In the genomic region with DNA sequence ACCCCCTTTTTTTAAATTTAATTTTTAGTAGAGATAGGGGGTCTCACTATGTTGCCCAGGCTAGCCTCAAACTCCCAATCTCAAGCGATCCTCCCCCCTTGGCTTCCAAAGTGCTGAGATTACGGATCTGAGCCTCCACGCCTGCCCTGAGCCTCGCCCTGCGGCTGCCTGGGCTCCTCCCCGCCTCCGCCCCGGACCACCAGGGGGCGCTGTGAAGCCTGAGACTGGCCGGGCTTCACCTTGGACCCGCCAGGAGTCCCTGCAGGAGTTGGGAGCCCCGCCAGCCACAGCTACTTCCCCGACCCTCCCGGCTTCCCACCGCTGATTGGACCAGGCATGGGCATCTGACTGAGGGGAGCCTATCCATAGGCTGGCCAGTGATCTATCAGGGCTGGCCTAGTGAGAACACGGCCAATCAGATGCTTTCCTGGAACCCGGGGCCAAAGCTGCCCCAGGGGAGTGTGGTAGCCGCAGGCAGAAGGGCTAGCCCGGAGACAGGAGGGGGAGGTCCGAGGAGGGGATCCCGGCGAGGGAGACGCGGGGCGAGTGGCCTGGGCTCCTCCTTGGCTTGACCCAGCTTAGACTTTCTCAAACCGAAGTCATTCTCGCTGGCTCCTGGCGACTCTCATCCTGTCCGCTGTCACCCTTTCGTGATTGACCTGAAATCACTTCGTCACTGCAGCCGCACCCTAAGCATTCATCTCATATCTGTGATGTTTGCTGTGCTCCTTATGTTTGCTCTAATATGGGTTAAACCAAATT, we compare ENCODE assay signal across 8 cellular contexts. TPM values are rescaled to one million over a fixed set of nuclear protein-coding genes. Genes with fewer than 3 reads are reported as not detected.
DNase-seq lines count a peak whose midpoint lies in the region; ATAC-seq and TF ChIP-seq lines count a peak whose summit lies in the region.

No MANE protein-coding gene starts in this region.

- H3K36me3 Mint-ChIP-seq in activated T-cell treated with anti-CD3 and anti-CD28 coated beads, Interleukin-2, amount 50 U/mL, for 72 hours (ENCODE audit: insufficient read depth in 2 of 2), result no peaks in the 10 kb centered on the region
- no peaks in the 10 kb centered on the region for H3K36me3 Mint-ChIP-seq in naive B cell
- H3K36me3 Mint-ChIP-seq in stimulated activated memory B cell treated with anti-CD40 and anti-IgM and Interleukin-4, amounts not matched to agents 10 μg/mL and 1 μg/mL and 100 μg/mL, for 72 hours, result no peaks in the 10 kb centered on the region

- DNase-seq in DMS79 (lab: John Stamatoyannopoulos, UW), result peak; percentile 100
- peak; percentile 99 for DNase-seq in KBM-7
- peak; percentile 96 to 99 for DNase-seq in activated T-cell treated with anti-CD3 and anti-CD28 coated beads, Interleukin-2, amount 50 U/mL, for 72 hours
- DNase-seq in fibroblast of gingiva (ENCODE audit: low read depth), result peak; percentile 98
- DNase-seq in naive B cell, result peak; percentile 86

- in situ Hi-C loops in KBM-7 (cut with MboI; ENCODE audit: low pct_unique_long_range_greater_than_20kb, low sequenced_read_pairs), result no loop called here

- peaks cover 8% of the 10 kb centered on the region for H3K27me3 Mint-ChIP-seq in activated T-cell treated with anti-CD3 and anti-CD28 coated beads, Interleukin-2, amount 50 U/mL, for 72 hours (ENCODE audit: low read depth)
- H3K27me3 Mint-ChIP-seq in naive B cell, result no peaks in the 10 kb centered on the region
- H3K27me3 Mint-ChIP-seq in stimulated activated memory B cell treated with anti-CD40 and anti-IgM and Interleukin-4, amounts not matched to agents 10 μg/mL and 1 μg/mL and 100 μg/mL, for 72 hours, result no peaks in the 10 kb centered on the region

- peak; percentile 95 for ATAC-seq in GM21717 (IDR thresholded peaks at IDR 0.05; ENCODE audit: unreplicated experiment)
- ATAC-seq in activated T-cell treated with anti-CD3 and anti-CD28 coated beads, Interleukin-2, amount 50 U/mL, for 72 hours (replicated peaks in 1 of 2), result peak; percentile 97 to 98
- peak; percentile 86 to 87 for ATAC-seq in naive B cell (ENCODE audit: low read depth in 2 of 2)
- ATAC-seq in stimulated activated memory B cell treated with anti-CD40 and anti-IgM and Interleukin-4, amounts not matched to agents 10 μg/mL and 1 μg/mL and 100 μg/mL, for 72 hours, result peak; percentile 98

- peaks cover 29% of the 10 kb centered on the region for H3K4me1 Mint-ChIP-seq in activated T-cell treated with anti-CD3 and anti-CD28 coated beads, Interleukin-2, amount 50 U/mL, for 72 hours (ENCODE audit: low read depth)
- H3K4me1 Mint-ChIP-seq in naive B cell, result peaks cover 23 to 30% (median 30%) of the 10 kb centered on the region in 3 donors
- H3K4me1 Mint-ChIP-seq in stimulated activated memory B cell treated with anti-CD40 and anti-IgM and Interleukin-4, amounts not matched to agents 10 μg/mL and 1 μg/mL and 100 μg/mL, for 72 hours, result peaks cover 27% of the 10 kb centered on the region

- peak overlapping the region; percentile 79 for H3K27ac Mint-ChIP-seq in activated T-cell treated with anti-CD3 and anti-CD28 coated beads, Interleukin-2, amount 50 U/mL, for 72 hours
- H3K27ac Mint-ChIP-seq in naive B cell, result peak overlapping the region; percentile 58 to 98 (median 81)
- peak overlapping the region; percentile 87 for H3K27ac Mint-ChIP-seq in stimulated activated memory B cell treated with anti-CD40 and anti-IgM and Interleukin-4, amounts not matched to agents 10 μg/mL and 1 μg/mL and 100 μg/mL, for 72 hours

- H3K4me3 Mint-ChIP-seq in activated T-cell treated with anti-CD3 and anti-CD28 coated beads, Interleukin-2, amount 50 U/mL, for 72 hours, result peak overlapping the region; percentile 89 to 93
- peak overlapping the region; percentile 81 to 96 (median 92) for H3K4me3 Mint-ChIP-seq in naive B cell
- H3K4me3 Mint-ChIP-seq in stimulated activated memory B cell treated with anti-CD40 and anti-IgM and Interleukin-4, amounts not matched to agents 10 μg/mL and 1 μg/mL and 100 μg/mL, for 72 hours, result peak overlapping the region; percentile 84

- H3K9me3 Mint-ChIP-seq in activated T-cell treated with anti-CD3 and anti-CD28 coated beads, Interleukin-2, amount 50 U/mL, for 72 hours, result no peaks in the 10 kb centered on the region
- H3K9me3 Mint-ChIP-seq in naive B cell, result no peaks in the 10 kb centered on the region
- H3K9me3 Mint-ChIP-seq in stimulated activated memory B cell treated with anti-CD40 and anti-IgM and Interleukin-4, amounts not matched to agents 10 μg/mL and 1 μg/mL and 100 μg/mL, for 72 hours, result no peaks in the 10 kb centered on the region

TF ChIP-seq in PFSK-1, 5 proteins besides CTCF, POLR2A, EP300 and RAD21:
- no peak for TF ChIP-seq TAF1 (IDR thresholded peaks at IDR 0.05; ENCODE audit: borderline replicate concordance, insufficient read depth, low read length)
- no peak for TF ChIP-seq SIN3A (IDR thresholded peaks at IDR 0.05; ENCODE audit: borderline replicate concordance, insufficient read depth, low read length)
- TF ChIP-seq FOXP2 (optimal IDR thresholded peaks at IDR 0.05; ENCODE audit: borderline replicate concordance, extremely low read depth, extremely low read length, insufficient read depth), result peak; percentile 11
TF ChIP-seq in PFSK-1: peak in this region for 1.

RNA-seq across cellular contexts. Expression of gene ANKRD9, which starts 15.1 kb away (rescaled TPM):
- polyA plus RNA-seq in PFSK-1 (2012; ENCODE audit: insufficient read length, low read depth), result 44.7 TPM
- 1 to 10 TPM; 3.2 to 4.5 TPM for total RNA-seq in activated T-cell treated with anti-CD3 and anti-CD28 coated beads, Interleukin-2, amount 50 U/mL, for 72 hours
- polyA plus RNA-seq in naive B cell (ENCODE audit: low read depth in 6 of 6), result under 1 TPM in 5 of 6 donors, not detected in 1; 0.08 to 0.49 (median 0.17) TPM

Comparison
In these comparisons a context has a peak if more than half of its experiments do, and no peak if none do; other contexts are left out.
1. Peak in every context shown above with its lines: DNase-seq and ATAC-seq.